24 cellular contexts compared by ENCODE assay signal in genomic region chr2:26305575-26305974, GRCh38. TPM values are rescaled to one million over a fixed set of nuclear protein-coding genes. Genes with fewer than 3 reads are reported as not detected.
"Had no signal": no experiment of that assay in that cellular context is flagged by ENCODE, and none has a peak within 500 bp of the region (broad histone marks: within the 10 kb centered on the region; RNA-seq: fewer than 3 reads in every experiment).

No MANE protein-coding gene starts in this region.

- H3K9me3 ChIP-seq: heart right ventricle, lower lobe of right lung, pancreas, psoas muscle, right atrium auricular region, spleen, upper lobe of left lung had no signal

- H3K27me3 Mint-ChIP-seq: activated naive CD8-positive, alpha-beta T cell; naive thymus-derived CD8-positive, alpha-beta T cell had no signal

- H3K4me3 ChIP-seq: heart right ventricle, lower lobe of right lung, pancreas, psoas muscle, right atrium auricular region, spleen, upper lobe of left lung had no signal

- DNase-seq: activated CD4-positive, alpha-beta T cell treated with anti-CD3 and anti-CD28 coated beads, Interleukin-2, amount 50 U/mL, for 1 hour; activated CD4-positive, CD25-positive, alpha-beta regulatory T cell treated with anti-CD3 and anti-CD28 coated beads, Interleukin-2, amount 50 U/mL, for 72 hours; activated naive CD4-positive, alpha-beta T cell; activated T-cell treated with anti-CD3 and anti-CD28 coated beads, Interleukin-2, amount 50 U/mL, for 1 hour; cerebellar nuclear complex; cortex of kidney; heart right ventricle; islet precursor cell; lower lobe of right lung; naive thymus-derived CD8-positive, alpha-beta T cell; pancreas; psoas muscle; spleen; stimulated activated CD4-positive, alpha-beta T cell treated with anti-CD3 and anti-CD28 coated beads, Interleukin-4, amount 100 ng/mL, for 24 hours; stimulated activated naive CD4-positive, alpha-beta T cell treated with Interleukin-2 at 50 U/mL for 16 hours; T-helper 2 cell; upper lobe of left lung had no signal

- ATAC-seq: heart right ventricle; left lobe of liver; lower lobe of right lung; naive thymus-derived CD8-positive, alpha-beta T cell; pancreas; psoas muscle had no signal

- FAIRE-seq: astrocyte, pancreas had no signal

- H3K27ac ChIP-seq: heart right ventricle, lower lobe of right lung, pancreas, psoas muscle, right atrium auricular region, spleen, upper lobe of left lung, VCaP had no signal

- H3K4me1 ChIP-seq: psoas muscle had no signal

- H3K27ac Mint-ChIP-seq: activated naive CD8-positive, alpha-beta T cell; activated T-helper 2 cell treated with anti-CD3 and anti-CD28 coated beads, Interferon-gamma antibody, Interleukin-2, Interleukin-4, amounts not matched to agents 10 μg/mL and 5 μg/mL and 100 μg/mL, durations not matched to agents 14 hours and 24 hours and 36 hours had no signal

- H3K36me3 ChIP-seq: heart right ventricle, lower lobe of right lung, pancreas, right atrium auricular region, upper lobe of left lung had no signal

- H3K9me3 Mint-ChIP-seq: activated T-helper 2 cell treated with anti-CD3 and anti-CD28 coated beads, Interferon-gamma antibody, Interleukin-2, Interleukin-4, amounts not matched to agents 10 μg/mL and 5 μg/mL and 100 μg/mL, durations not matched to agents 14 hours and 24 hours and 36 hours; naive thymus-derived CD8-positive, alpha-beta T cell had no signal

- H3K4me3 Mint-ChIP-seq: activated naive CD8-positive, alpha-beta T cell; naive thymus-derived CD8-positive, alpha-beta T cell had no signal

- H3K27me3 ChIP-seq: heart right ventricle, pancreas, right atrium auricular region, spleen, upper lobe of left lung had no signal

RNA-seq across cellular contexts. Expression of gene ADGRF3, which starts 41.0 kb away (rescaled TPM):
- total RNA-seq: right atrium auricular region, subcutaneous adipose tissue had no signal
